ENCODE assay signal across 8 cellular contexts in the genomic region with DNA sequence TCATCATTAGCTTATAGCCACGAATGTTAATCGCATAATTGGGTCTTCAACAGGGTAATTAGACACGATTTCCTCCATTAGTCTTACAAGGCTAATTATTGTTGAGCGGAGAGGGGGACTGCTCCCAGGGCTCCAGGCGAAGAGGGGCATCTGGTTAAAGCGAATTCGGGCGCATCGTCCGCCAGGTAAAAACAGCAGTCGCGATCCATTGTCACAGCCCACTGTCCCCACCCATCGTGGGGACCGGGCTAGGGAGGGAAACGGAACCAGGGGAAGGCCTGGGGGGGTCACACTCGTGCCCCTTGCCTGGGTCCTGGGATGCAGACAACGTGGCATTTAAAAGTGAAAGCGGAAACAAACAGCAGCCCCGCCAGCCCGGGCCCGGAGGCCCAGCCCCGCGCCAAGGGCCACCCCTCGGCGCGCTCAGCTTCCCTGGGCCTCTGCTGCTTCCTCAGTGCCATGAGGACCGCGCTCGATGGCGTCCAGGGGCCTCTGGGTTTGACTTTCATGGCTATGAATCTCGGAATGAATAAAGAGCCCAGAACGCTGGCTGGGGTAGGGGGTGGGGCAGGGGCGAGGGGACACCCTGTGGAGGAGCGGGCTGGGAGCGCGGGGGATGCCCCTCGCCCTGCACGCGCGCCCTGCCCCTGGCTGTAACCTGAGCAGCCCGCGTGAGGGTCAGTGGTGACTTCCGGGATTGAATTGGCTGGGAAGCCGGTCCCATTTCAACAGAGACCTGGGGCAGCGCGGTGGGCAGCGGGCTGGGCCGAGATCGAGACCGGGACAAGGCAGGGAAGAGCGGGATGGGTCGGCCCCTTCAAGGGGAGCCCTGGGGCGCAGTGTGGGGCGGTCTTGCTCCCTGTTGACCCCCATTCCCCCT.
DNase-seq lines count a peak whose midpoint lies in the region; ATAC-seq and TF ChIP-seq lines count a peak whose summit lies in the region.

No MANE protein-coding gene starts in this region.

- WGBS in GM23248 (ENCODE audit: low coverage in 1 of 2, low lambda C conversion rate in 2 of 2, missing lambda C conversion rate in 2 of 2), 2 experiments = 2 to 9% methylated on average over 32 to 54 of the region's 54 CpGs

- peak overlapping the region; percentile 44 for H3K27ac ChIP-seq in GM23248

- in situ Hi-C loops in GM23248 (cut with MboI) = no loop called here

- H3K9me3 ChIP-seq in GM23248 (ENCODE audit: low read depth) (no peaks in the 10 kb centered on the region), mucosa of descending colon (no peaks in the 10 kb centered on the region)

- no peaks in the 10 kb centered on the region for H3K9me2 ChIP-seq in GM23248 (ENCODE audit: insufficient read depth)

- H3K9ac ChIP-seq in GM23248 = peak overlapping the region; percentile 95

- peak overlapping the region; percentile 97 for H2AFZ ChIP-seq in GM23248

- peak overlapping the region; percentile 98 for H3K4me2 ChIP-seq in GM23248 (ENCODE audit: unreplicated experiment)

- H3K4me3 ChIP-seq in GM23248 (peak overlapping the region; percentile 91), epithelial cell of proximal tubule (ENCODE audit: low read depth, low read length) (peak overlapping the region; percentile 93), mucosa of descending colon (peak overlapping the region; percentile 39)

- H3F3A ChIP-seq in GM23248 (ENCODE audit: insufficient read depth) = no peaks in the 10 kb centered on the region

- H3K36me3 ChIP-seq in GM23248 (ENCODE audit: low read depth) (no peaks in the 10 kb centered on the region), mucosa of descending colon (ENCODE audit: low read depth) (no peaks in the 10 kb centered on the region)

- H4K20me1 ChIP-seq in GM23248 (ENCODE audit: insufficient read depth) = no peaks in the 10 kb centered on the region

- H3K27me3 ChIP-seq in GM23248 (replicated peaks; ENCODE audit: insufficient read depth) = no peaks in the 10 kb centered on the region

- DNase-seq in EH (ENCODE audit: low read depth) (peak; percentile 76), GM23248 (peak; percentile 81), NCI-H510A (lab: John Stamatoyannopoulos, UW) (peak; percentile 47), epithelial cell of proximal tubule (ENCODE audit: low read depth) (no peak), mucosa of descending colon (peak; percentile 82 to 86 (median 85))
- peak; percentile 32 for DNase-seq in activated CD8-positive, alpha-beta memory T cell treated with anti-CD3 and anti-CD28 coated beads, Interleukin-2, amount 50 U/mL, for 24 hours (ENCODE audit: extremely low read depth)
- peak; percentile 33 for DNase-seq in stimulated activated CD8-positive, alpha-beta memory T cell treated with anti-CD3 and anti-CD28 coated beads, Interleukin-4, amount 100 ng/mL, for 24 hours (ENCODE audit: low read depth)

- no peaks in the 10 kb centered on the region for H3K79me2 ChIP-seq in GM23248 (ENCODE audit: insufficient read depth)

- H3K4me1 ChIP-seq in GM23248 (ENCODE audit: insufficient read depth) = no peaks in the 10 kb centered on the region
- peaks cover 12% of the 10 kb centered on the region for H3K4me1 ChIP-seq in mucosa of descending colon (ENCODE audit: low read depth)

- intact Hi-C loops in mucosa of descending colon (cut with DNase I, micrococcal nuclease) = no loop called here

- peak; percentile 93 for ATAC-seq in mucosa of descending colon
- no peak for ATAC-seq in HG02870 (IDR thresholded peaks at IDR 0.05; ENCODE audit: unreplicated experiment)

- TF ChIP-seq CTCF in epithelial cell of proximal tubule (conservative IDR thresholded peaks at IDR 0.05; ENCODE audit: low read depth, low read length) = no peak
- TF ChIP-seq CTCF in mucosa of descending colon (IDR thresholded peaks at IDR 0.05) = no peak

Comparison
In these comparisons a context has a peak if more than half of its experiments do, and no peak if none do; other contexts are left out.
1. H3K4me3 ChIP-seq: peak in every context shown above with its lines; median percentile 93 in epithelial cell of proximal tubule; 91 in GM23248; 39 in mucosa of descending colon.